Comparison of ENCODE assay signal across 13 cellular contexts in genomic region chr4:98612318-98613250, GRCh38. TPM values are rescaled to one million over a fixed set of nuclear protein-coding genes. Genes with fewer than 3 reads are reported as not detected.
DNase-seq lines count a peak whose midpoint lies in the region; ATAC-seq, FAIRE-seq and TF ChIP-seq lines count a peak whose summit lies in the region.
"Had no signal": no experiment of that assay in that cellular context is flagged by ENCODE, and none has a peak within 500 bp of the region (broad histone marks: within the 10 kb centered on the region; RNA-seq: fewer than 3 reads in every experiment).

No MANE protein-coding gene starts in this region.

- H3K27ac Mint-ChIP-seq in activated CD4-positive, alpha-beta T cell treated with anti-CD3 and anti-CD28 coated beads, Interleukin-2, amount 10 ng/mL, durations not matched to agents 7 days and 5 days = peak overlapping the region; percentile 52
- H3K27ac Mint-ChIP-seq: activated T-helper 1 cell treated with anti-CD3 and anti-CD28 coated beads, Interleukin-12 subunit alpha, Interleukin-12 subunit beta, Interleukin-2, Interleukin-4 antibody, amounts not matched to agents 30 ng/mL and 10 ng/mL and 1 ng/mL, durations not matched to agents 14 hours and 24 hours and 36 hours had no signal

- no peak overlapping the region for H3K4me3 Mint-ChIP-seq in activated CD4-positive, alpha-beta T cell treated with anti-CD3 and anti-CD28 coated beads, Interleukin-2, amount 10 ng/mL, durations not matched to agents 7 days and 5 days
- H3K4me3 Mint-ChIP-seq: activated T-helper 1 cell treated with anti-CD3 and anti-CD28 coated beads, Interleukin-12 subunit alpha, Interleukin-12 subunit beta, Interleukin-2, Interleukin-4 antibody, amounts not matched to agents 30 ng/mL and 10 ng/mL and 1 ng/mL, durations not matched to agents 14 hours and 24 hours and 36 hours had no signal

- H3K27me3 Mint-ChIP-seq in activated CD4-positive, alpha-beta T cell treated with anti-CD3 and anti-CD28 coated beads, Interleukin-2, amount 10 ng/mL, durations not matched to agents 7 days and 5 days = no peaks in the 10 kb centered on the region

- TF ChIP-seq CTCF in bronchial epithelial cell (IDR thresholded peaks at IDR 0.05; ENCODE audit: insufficient read depth, low read length, severe bottlenecking) (no peak), left ventricle myocardium inferior (IDR thresholded peaks at IDR 0.05; ENCODE audit: borderline replicate concordance) (no peak)

- no peak overlapping the region for H3K4me3 ChIP-seq in bronchial epithelial cell (ENCODE audit: low read depth, low read length)
- no peak overlapping the region for H3K4me3 ChIP-seq in left ventricle myocardium inferior

- peak; percentile 47 for FAIRE-seq in bronchial epithelial cell (lab: Jason Lieb, UNC)
- FAIRE-seq: colon, small intestine had no signal

- H3K9me3 Mint-ChIP-seq in activated CD4-positive, alpha-beta T cell treated with anti-CD3 and anti-CD28 coated beads, Interleukin-2, amount 10 ng/mL, durations not matched to agents 7 days and 5 days = no peaks in the 10 kb centered on the region
- H3K9me3 Mint-ChIP-seq: activated T-helper 1 cell treated with anti-CD3 and anti-CD28 coated beads, Interleukin-12 subunit alpha, Interleukin-12 subunit beta, Interleukin-2, Interleukin-4 antibody, amounts not matched to agents 30 ng/mL and 10 ng/mL and 1 ng/mL, durations not matched to agents 14 hours and 24 hours and 36 hours had no signal

- CTCF ChIA-PET in activated CD4-positive, alpha-beta T cell treated with anti-CD3 and anti-CD28 coated beads, Interleukin-2, amount 10 ng/mL, durations not matched to agents 7 days and 5 days (lab: Charles Lee) = no interaction called here

- no peaks in the 10 kb centered on the region for H3K9me3 ChIP-seq in left ventricle myocardium inferior (replicated peaks)

- intact Hi-C loops in left ventricle myocardium inferior (cut with micrococcal nuclease) = no loop called here

- H3K36me3 ChIP-seq in bronchial epithelial cell (ENCODE audit: control insufficient read depth, insufficient read depth, low read length) = peaks cover 1% of the 10 kb centered on the region
- no peaks in the 10 kb centered on the region for H3K36me3 ChIP-seq in left ventricle myocardium inferior

- peaks cover 5% of the 10 kb centered on the region for H3K36me3 Mint-ChIP-seq in activated CD4-positive, alpha-beta T cell treated with anti-CD3 and anti-CD28 coated beads, Interleukin-2, amount 10 ng/mL, durations not matched to agents 7 days and 5 days (ENCODE audit: low read depth)

- H3K27ac ChIP-seq in left ventricle myocardium inferior (replicated peaks) = no peak overlapping the region

- peaks cover 39% of the 10 kb centered on the region for H3K4me1 Mint-ChIP-seq in activated CD4-positive, alpha-beta T cell treated with anti-CD3 and anti-CD28 coated beads, Interleukin-2, amount 10 ng/mL, durations not matched to agents 7 days and 5 days

- ATAC-seq in HG03066 (IDR thresholded peaks at IDR 0.05; ENCODE audit: low read depth, unreplicated experiment) (peak; percentile 42), GM21528 (IDR thresholded peaks at IDR 0.05; ENCODE audit: low FRiP score, unreplicated experiment) (no peak)
- peak; percentile 76 for ATAC-seq in stimulated activated naive CD8-positive, alpha-beta T cell treated with anti-CD3 and anti-CD28 coated beads, Interleukin-15, Interleukin-2, amounts not matched to agents 100 U/mL and 50 U/mL, for 24 hours

- peaks cover 4% of the 10 kb centered on the region for H3K4me1 ChIP-seq in left ventricle myocardium inferior

- H3K27me3 ChIP-seq in bronchial epithelial cell (ENCODE audit: control insufficient read depth, insufficient read depth, low read length) (no peaks in the 10 kb centered on the region), left ventricle myocardium inferior (ENCODE audit: low read depth) (no peaks in the 10 kb centered on the region)

- DNase-seq in activated CD4-positive, alpha-beta T cell treated with anti-CD3 and anti-CD28 coated beads, Interleukin-2, amount 10 ng/mL, durations not matched to agents 7 days and 5 days = no peak
- no peak for DNase-seq in activated CD4-positive, alpha-beta T cell treated with anti-CD3 and anti-CD28 coated beads, Interleukin-2, amount 50 U/mL, for 1 hour
- DNase-seq in bronchial epithelial cell (ENCODE audit: low read depth) = no peak
- peak; percentile 43 for DNase-seq in stimulated activated naive CD8-positive, alpha-beta T cell treated with anti-CD3 and anti-CD28 coated beads, Interleukin-15, Interleukin-2, amounts not matched to agents 100 U/mL and 50 U/mL, for 24 hours
- no peak for DNase-seq in AG20443 (ENCODE audit: low spot score)
- DNase-seq in left ventricle myocardium inferior = no peak
- DNase-seq: midbrain, small intestine, T-helper 2 cell had no signal

- POLR2A ChIA-PET in activated CD4-positive, alpha-beta T cell treated with anti-CD3 and anti-CD28 coated beads, Interleukin-2, amount 10 ng/mL, durations not matched to agents 7 days and 5 days (lab: Charles Lee) = no interaction called here

RNA-seq across cellular contexts. Expression of gene TSPAN5, which starts 45.8 kb away (rescaled TPM):
- total RNA-seq in activated CD4-positive, alpha-beta T cell treated with anti-CD3 and anti-CD28 coated beads, Interleukin-2, amount 10 ng/mL, durations not matched to agents 7 days and 5 days = 10 to 100 TPM; 17.4 to 17.6 TPM
- total RNA-seq in bronchial epithelial cell (12.7 and 13.7 TPM in 2 replicates), left ventricle myocardium inferior (1.7 TPM)
